ENCODE assay signal across 12 cellular contexts in genomic region chr11:78046486-78046854, GRCh38. TPM values are rescaled to one million over a fixed set of nuclear protein-coding genes. Genes with fewer than 3 reads are reported as not detected.
DNase-seq lines count a peak whose midpoint lies in the region; ATAC-seq and TF ChIP-seq lines count a peak whose summit lies in the region.
"Had no signal": no experiment of that assay in that cellular context is flagged by ENCODE, and none has a peak within 500 bp of the region (broad histone marks: within the 10 kb centered on the region; RNA-seq: fewer than 3 reads in every experiment).

No MANE protein-coding gene starts in this region.

- no peaks in the 10 kb centered on the region for H3K36me3 Mint-ChIP-seq in CD4-positive, alpha-beta T cell (ENCODE audit: low read depth)
- H3K36me3 Mint-ChIP-seq: activated naive CD4-positive, alpha-beta T cell treated with anti-CD3 and anti-CD28 coated beads, Interleukin-2, amount 50 U/mL, for 72 hours had no signal

- intact Hi-C loops in CD4-positive, alpha-beta T cell (cut with DNase I, micrococcal nuclease), result loop anchor here (1.0 to 5.0 kb wide), 4 partner anchors 49 to 270 kb away; no protein-coding TSS in a partner anchor
- intact Hi-C loops in OCI-LY7 (cut with micrococcal nuclease; ENCODE audit: unreplicated experiment), result loop anchor here (5.0 kb wide), 2 partner anchors 44 to 269 kb away; no protein-coding TSS in a partner anchor
- intact Hi-C loops in dorsolateral prefrontal cortex (cut with DNase I), result loop anchor here (1.0 to 5.0 kb wide), 4 partner anchors 52 to 459 kb away; partner anchors contain the start of genes AAMDC (in 2 of the 2), INTS4 (in 2 of the 2), RSF1 (in 2 of the 2) and AQP11 (in 1 of the 2)

- H3K27me3 Mint-ChIP-seq in CD4-positive, alpha-beta T cell, result no peaks in the 10 kb centered on the region
- peaks cover 9% of the 10 kb centered on the region for H3K27me3 Mint-ChIP-seq in stimulated activated naive CD8-positive, alpha-beta T cell treated with anti-CD3 and anti-CD28 coated beads, Interleukin-15, amount 100 ng/mL, for 72 hours
- H3K27me3 Mint-ChIP-seq: activated CD4-positive, alpha-beta T cell treated with anti-CD3 and anti-CD28 coated beads for 36 hours had no signal

- no peaks in the 10 kb centered on the region for H4K20me1 ChIP-seq in OCI-LY7 (ENCODE audit: insufficient read depth, low read length)

- H3K36me3 ChIP-seq in OCI-LY7 (ENCODE audit: insufficient read depth, low read length) (no peaks in the 10 kb centered on the region), trophoblast cell (ENCODE audit: control insufficient read depth in 1 of 2, insufficient read depth in 2 of 2, low read length in 2 of 2) (no peaks in the 10 kb centered on the region)
- H3K36me3 ChIP-seq: pancreas had no signal

- H2AK5ac ChIP-seq in trophoblast cell (ENCODE audit: low read length), result no peak overlapping the region

- no peak overlapping the region for H2BK12ac ChIP-seq in trophoblast cell (ENCODE audit: low read length)

- no peak for DNase-seq in CD4-positive, alpha-beta T cell
- DNase-seq in OCI-LY7 (ENCODE audit: low spot score) (no peak), dorsolateral prefrontal cortex (no peak), trophoblast cell (no peak), NCI-H345 treated with DMSO at 0.1 percent for 48 hours (lab: John Stamatoyannopoulos, UW; ENCODE audit: unreplicated experiment) (no peak), SIG-M5 treated with dmso at 0.1 percent for 504 hours (lab: John Stamatoyannopoulos, UW; ENCODE audit: unreplicated experiment) (no peak)
- DNase-seq in stimulated activated naive CD8-positive, alpha-beta T cell treated with anti-CD3 and anti-CD28 coated beads, Interleukin-15, amount 100 ng/mL, for 72 hours, result no peak

- POLR2A ChIA-PET in CD4-positive, alpha-beta T cell (lab: Charles Lee), result interaction anchor here (1.3 kb wide), 1 partner anchor 52 kb away, joined by 11 read pairs; the partner anchor contains the start of gene INTS4
- POLR2A ChIA-PET in OCI-LY7 (lab: Charles Lee), result no interaction called here

- no peak overlapping the region for H3K23ac ChIP-seq in trophoblast cell (ENCODE audit: low read length)

- peaks cover 11% of the 10 kb centered on the region for H3K4me1 Mint-ChIP-seq in CD4-positive, alpha-beta T cell (ENCODE audit: low read depth)
- peaks cover 33% of the 10 kb centered on the region for H3K4me1 Mint-ChIP-seq in stimulated activated naive CD8-positive, alpha-beta T cell treated with anti-CD3 and anti-CD28 coated beads, Interleukin-15, amount 100 ng/mL, for 72 hours

- H3K9me3 ChIP-seq in CD4-positive, alpha-beta T cell (ENCODE audit: control insufficient read depth, low read length), result no peaks in the 10 kb centered on the region
- H3K9me3 ChIP-seq in OCI-LY7 (ENCODE audit: low read length) (no peaks in the 10 kb centered on the region), trophoblast cell (ENCODE audit: insufficient read depth, low read depth, low read length) (peaks cover 2% of the 10 kb centered on the region)
- H3K9me3 ChIP-seq: pancreas had no signal

- H3K4me1 ChIP-seq in OCI-LY7 (ENCODE audit: insufficient read depth, low read length, poor library complexity, severe bottlenecking) (peaks cover 3% of the 10 kb centered on the region), trophoblast cell (ENCODE audit: control insufficient read depth in 1 of 2, insufficient read depth in 2 of 2, low read length in 2 of 2) (peaks cover 11 to 17% of the 10 kb centered on the region in 2 experiments)

- H3K9me3 Mint-ChIP-seq in CD4-positive, alpha-beta T cell, result no peaks in the 10 kb centered on the region
- no peaks in the 10 kb centered on the region for H3K9me3 Mint-ChIP-seq in stimulated activated naive CD8-positive, alpha-beta T cell treated with anti-CD3 and anti-CD28 coated beads, Interleukin-15, amount 100 ng/mL, for 72 hours
- H3K9me3 Mint-ChIP-seq: activated naive CD4-positive, alpha-beta T cell treated with anti-CD3 and anti-CD28 coated beads, Interleukin-2, amount 50 U/mL, for 72 hours had no signal

- no peak overlapping the region for H3K27ac ChIP-seq in CD4-positive, alpha-beta T cell (ENCODE audit: low read depth, low read length)
- H3K27ac ChIP-seq in OCI-LY7 (ENCODE audit: low read depth, low read length, poor library complexity, severe bottlenecking), result no peak overlapping the region
- peak overlapping the region in 36 of 59 donors; percentile 38 to 92 (median 84) for H3K27ac ChIP-seq in dorsolateral prefrontal cortex
- H3K27ac ChIP-seq in trophoblast cell (ENCODE audit: low read depth, low read length), result no peak overlapping the region
- H3K27ac ChIP-seq: HL-60, pancreas had no signal

- H3K4ac ChIP-seq in trophoblast cell (ENCODE audit: low read depth, low read length), result no peak overlapping the region

- H2BK5ac ChIP-seq in trophoblast cell (ENCODE audit: low read depth, low read length, poor library complexity), result no peak overlapping the region

- H3K4me3 Mint-ChIP-seq in CD4-positive, alpha-beta T cell, result no peak overlapping the region
- no peak overlapping the region for H3K4me3 Mint-ChIP-seq in stimulated activated naive CD8-positive, alpha-beta T cell treated with anti-CD3 and anti-CD28 coated beads, Interleukin-15, amount 100 ng/mL, for 72 hours
- H3K4me3 Mint-ChIP-seq: activated CD4-positive, alpha-beta T cell treated with anti-CD3 and anti-CD28 coated beads for 36 hours had no signal

- CTCF ChIA-PET in CD4-positive, alpha-beta T cell (lab: Charles Lee), result interaction anchor here (0.7 to 1.8 kb wide), 12 partner anchors 9 to 371 kb away, joined by 3 to 11 read pairs (median 4); partner anchors contain the start of genes GAB2, INTS4 and THRSP
- CTCF ChIA-PET in OCI-LY7 (lab: Charles Lee; ENCODE audit: unreplicated experiment), result no interaction called here

- H3K27ac Mint-ChIP-seq in CD4-positive, alpha-beta T cell, result no peak overlapping the region
- no peak overlapping the region for H3K27ac Mint-ChIP-seq in stimulated activated naive CD8-positive, alpha-beta T cell treated with anti-CD3 and anti-CD28 coated beads, Interleukin-15, amount 100 ng/mL, for 72 hours
- H3K27ac Mint-ChIP-seq: activated naive CD4-positive, alpha-beta T cell treated with anti-CD3 and anti-CD28 coated beads, Interleukin-2, amount 50 U/mL, for 72 hours had no signal

- H4K12ac ChIP-seq in trophoblast cell (ENCODE audit: low read depth, low read length), result no peak overlapping the region

- peak overlapping the region; percentile 11; the same call in 1 of the 2 replicates for H3K4me2 ChIP-seq in OCI-LY7 (ENCODE audit: low read length)
- peak overlapping the region; percentile 51 for H3K4me2 ChIP-seq in trophoblast cell (ENCODE audit: low read length)

- WGBS in trophoblast cell (ENCODE audit: extremely low coverage, insufficient coverage, insufficient read length), result no CpG with 5 or more reads among the region's 6 CpGs

- peak; percentile 22 for TF ChIP-seq CTCF in CD4-positive, alpha-beta T cell (IDR thresholded peaks at IDR 0.05)
- TF ChIP-seq CTCF in OCI-LY7 (conservative IDR thresholded peaks at IDR 0.05; ENCODE audit: low read length) (peak; percentile 63), dorsolateral prefrontal cortex (IDR thresholded peaks at IDR 0.05 in 54 of 56, conservative IDR thresholded peaks at IDR 0.05 in 2 of 56; ENCODE audit: low read depth in 1 of 56, partially characterized antibody in 56 of 56) (peak in 13 of 56 donors; percentile 1 to 53 (median 7))

- H3K4me3 ChIP-seq in OCI-LY7 (ENCODE audit: low read depth, low read length, poor library complexity, severe bottlenecking), result no peak overlapping the region
- peak overlapping the region in 42 of 59 donors; percentile 48 to 79 (median 68) for H3K4me3 ChIP-seq in dorsolateral prefrontal cortex
- no peak overlapping the region for H3K4me3 ChIP-seq in trophoblast cell (ENCODE audit: low read depth, low read length)

- H2AFZ ChIP-seq in OCI-LY7 (ENCODE audit: low read length) (peak overlapping the region; percentile 96; the same call in 1 of the 2 replicates), trophoblast cell (ENCODE audit: insufficient read depth, low read length, poor library complexity) (no peak overlapping the region)

- no peak overlapping the region for H3K14ac ChIP-seq in trophoblast cell (ENCODE audit: low read length)

- peak overlapping the region; percentile 75 for H4K91ac ChIP-seq in trophoblast cell (ENCODE audit: low read depth, low read length)

- ATAC-seq in CD4-positive, alpha-beta T cell (ENCODE audit: poor library complexity), result no peak
- no peak for ATAC-seq in stimulated activated naive CD8-positive, alpha-beta T cell treated with anti-CD3 and anti-CD28 coated beads, Interleukin-15, amount 100 ng/mL, for 72 hours
- no peak for ATAC-seq in HG02763 (IDR thresholded peaks at IDR 0.05; ENCODE audit: unreplicated experiment)

- H3K18ac ChIP-seq in trophoblast cell (ENCODE audit: low read length), result no peak overlapping the region

- H3K9ac ChIP-seq in trophoblast cell (ENCODE audit: low read length), result no peak overlapping the region

- H3K79me1 ChIP-seq in trophoblast cell (ENCODE audit: low read length), result peaks cover 18% of the 10 kb centered on the region

- H3K9me2 ChIP-seq in OCI-LY7 (ENCODE audit: insufficient read depth, low read length), result no peaks in the 10 kb centered on the region

- no TSS peak for BruUV-seq in OCI-LY7 (replicated peaks; lab: Mats Ljungman, UMichigan)

- H2BK120ac ChIP-seq in trophoblast cell (ENCODE audit: insufficient read depth, low read length, poor library complexity), result peak overlapping the region; percentile 68

- H4K8ac ChIP-seq in trophoblast cell (ENCODE audit: low read depth, low read length), result peak overlapping the region; percentile 72

- H3K79me2 ChIP-seq in OCI-LY7 (ENCODE audit: insufficient read depth, low read depth, low read length), result no peaks in the 10 kb centered on the region
- no peaks in the 10 kb centered on the region for H3K79me2 ChIP-seq in trophoblast cell (ENCODE audit: control insufficient read depth, insufficient read depth, low read length, poor library complexity)

- no peaks in the 10 kb centered on the region for H3K27me3 ChIP-seq in CD4-positive, alpha-beta T cell (ENCODE audit: control insufficient read depth, insufficient read depth, low read length)
- H3K27me3 ChIP-seq in dorsolateral prefrontal cortex, result no peaks in the 10 kb centered on the region
- H3K27me3 ChIP-seq in trophoblast cell (ENCODE audit: insufficient read depth, low read length), result no peaks in the 10 kb centered on the region
- H3K27me3 ChIP-seq: pancreas had no signal

RNA-seq across cellular contexts. Expression of gene THRSP, which starts 17.2 kb away (rescaled TPM):
- not detected for total RNA-seq in CD4-positive, alpha-beta T cell
- total RNA-seq in OCI-LY7 (2014; rRNA removed; shearing (Covaris generic)), result not detected in 2 replicates
- total RNA-seq in OCI-LY7 (2022) (not detected in 2 replicates), dorsolateral prefrontal cortex (under 1 TPM in 3 of 120 experiments, not detected in 117; 0.40 to 0.56 (median 0.46) TPM)
- 0.17 and 0.27 TPM in 2 replicates for polyA plus RNA-seq in trophoblast cell (2013)
- total RNA-seq: activated CD4-positive, alpha-beta T cell treated with anti-CD3 and anti-CD28 coated beads for 36 hours; activated naive CD4-positive, alpha-beta T cell treated with anti-CD3 and anti-CD28 coated beads, Interleukin-2, amount 50 U/mL, for 72 hours had no signal

RNA-seq across cellular contexts. Expression of gene KCTD14, which starts 23.4 kb away (rescaled TPM):
- under 1 TPM in 1 of 2 experiments, not detected in 1; 0.34 TPM for total RNA-seq in CD4-positive, alpha-beta T cell
- not detected in 2 replicates for total RNA-seq in OCI-LY7 (2014; rRNA removed; shearing (Covaris generic))
- total RNA-seq in OCI-LY7 (2022) (not detected in 2 replicates), dorsolateral prefrontal cortex (1 to 10 TPM in 98 of 120 experiments, under 1 TPM in 21, not detected in 1; 0.35 to 4.8 (median 1.5) TPM)
- polyA plus RNA-seq in trophoblast cell (2013), result 44.7 and 47.8 TPM in 2 replicates

RNA-seq across cellular contexts. Expression of gene NDUFC2, which starts 33.2 kb away (rescaled TPM):
- total RNA-seq in CD4-positive, alpha-beta T cell, result 10 to 100 TPM; 62.6 to 68.5 TPM
- 21.6 and 53.3 TPM in 2 replicates for total RNA-seq in OCI-LY7 (2014; rRNA removed; shearing (Covaris generic))
- total RNA-seq in OCI-LY7 (2022) (95.7 and 106 TPM in 2 replicates), dorsolateral prefrontal cortex (100 to 1,000 TPM in 119 of 120 experiments, 10 to 100 TPM in 1; 96.0 to 258 (median 182) TPM)
- 648 and 695 TPM in 2 replicates for polyA plus RNA-seq in trophoblast cell (2013)

RNA-seq across cellular contexts. Expression of gene INTS4, which starts 52.0 kb away (rescaled TPM):
- 10 to 100 TPM; 46.5 to 49.2 TPM for total RNA-seq in CD4-positive, alpha-beta T cell
- 50.6 and 57.1 TPM in 2 replicates for total RNA-seq in OCI-LY7 (2014; rRNA removed; shearing (Covaris generic))
- 56.4 and 57.0 TPM in 2 replicates for total RNA-seq in OCI-LY7 (2022)
- 10 to 100 TPM; 21.1 to 52.1 (median 34.9) TPM for total RNA-seq in dorsolateral prefrontal cortex
- polyA plus RNA-seq in trophoblast cell (2013), result 24.7 and 25.4 TPM in 2 replicates

Comparison
In these comparisons a context has a peak if more than half of its experiments do, and no peak if none do; other contexts are left out.
1. H3K27ac ChIP-seq: peak in dorsolateral prefrontal cortex (36 of 59); none in CD4-positive, alpha-beta T cell (single experiment), OCI-LY7 (single experiment) and trophoblast cell (single experiment).
2. H3K4me3 ChIP-seq: peak in dorsolateral prefrontal cortex (42 of 59); none in OCI-LY7 (single experiment) and trophoblast cell (single experiment).